In genomic region chr17:5221912-5222311, GRCh38 we compare ENCODE assay signal across 6 cellular contexts. TPM values are rescaled to one million over a fixed set of nuclear protein-coding genes. Genes with fewer than 3 reads are reported as not detected.
"Had no signal": no experiment of that assay in that cellular context is flagged by ENCODE, and none has a peak within 500 bp of the region (broad histone marks: within the 10 kb centered on the region; RNA-seq: fewer than 3 reads in every experiment).

No MANE protein-coding gene starts in this region.

RNA-seq across cellular contexts. Expression of gene SCIMP, which starts 12.7 kb away (rescaled TPM):
- total RNA-seq: chondrocyte, fibroblast of lung, glomerular endothelial cell, lung microvascular endothelial cell, renal cortical epithelial cell, suprapubic skin had no signal
- polyA plus RNA-seq: fibroblast of lung had no signal
